In the genomic region with DNA sequence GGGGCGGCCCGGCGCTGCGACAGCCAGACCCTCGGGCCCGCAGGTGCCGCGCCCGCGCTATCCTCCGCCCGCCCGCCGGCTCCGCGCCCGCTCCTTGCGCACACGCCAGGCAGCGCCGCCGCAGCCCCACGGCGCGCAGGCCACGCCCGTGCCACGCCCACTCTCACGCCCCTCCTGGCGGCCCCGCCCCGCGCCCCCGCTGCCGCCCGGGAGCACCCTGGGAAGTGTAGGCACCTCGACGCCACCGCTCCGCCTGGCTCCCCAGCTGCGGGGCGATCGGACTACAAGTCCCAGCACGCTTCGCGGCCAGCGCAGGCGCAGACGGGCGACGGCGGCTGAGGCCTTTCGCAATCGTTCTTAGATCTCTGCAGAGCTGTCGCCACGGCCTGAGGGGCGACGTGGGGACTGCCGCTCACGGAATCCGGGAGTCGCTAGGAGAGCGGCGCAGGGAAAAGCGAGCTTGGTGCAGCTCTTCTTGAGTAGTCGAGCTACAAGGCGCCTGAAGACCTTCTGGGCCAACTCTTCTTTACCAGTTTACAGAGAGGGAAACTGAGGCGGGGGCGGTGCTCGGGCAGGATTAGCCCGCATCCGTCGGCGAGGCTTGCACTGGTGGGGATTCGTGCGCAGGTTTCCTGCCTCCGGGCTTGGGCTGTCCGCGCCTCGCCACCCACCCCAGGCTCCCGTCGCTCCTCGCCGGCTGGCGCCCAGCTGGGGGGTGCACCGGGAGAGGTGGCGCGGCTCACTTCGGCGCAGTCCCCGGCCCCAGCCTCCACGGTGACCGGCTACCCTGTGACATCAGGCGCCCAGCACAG, we compare ENCODE assay signal across 1 cellular context.
TF ChIP-seq lines count a peak whose summit lies in the region.

Gene ABLIM2, minus strand, starts transcription at position 104 of the 812 bp plus-strand sequence. CDS start 124 bp downstream, outside the sequence.

TF ChIP-seq in HepG2, 621 proteins besides CTCF, POLR2A, EP300 and RAD21 (continued from another document and continues in another):
- TF ChIP-seq ZNF441 (CRISPR knock-in tag; IDR thresholded peaks at IDR 0.05; ENCODE audit: borderline replicate concordance) (peak; percentile 17; the same call in 1 of the 2 replicates), ZNF724P (CRISPR knock-in tag; IDR thresholded peaks at IDR 0.05; ENCODE audit: borderline replicate concordance) (0 out of 2 replicates have a peak, but pooled peaks have one; percentile 33), ZNF275 (CRISPR knock-in tag; IDR thresholded peaks at IDR 0.05; ENCODE audit: borderline replicate concordance) (no peak), ZNF605 (CRISPR knock-in tag; IDR thresholded peaks at IDR 0.05) (peak; percentile 49; the same call in 1 of the 2 replicates), ZSCAN25 (CRISPR knock-in tag; IDR thresholded peaks at IDR 0.05) (peak; percentile 18; the same call in 1 of the 2 replicates), ZNF740 (CRISPR knock-in tag; IDR thresholded peaks at IDR 0.05) (peak; percentile 88), CBX2 (IDR thresholded peaks at IDR 0.05; ENCODE audit: low read depth, low read length) (no peak), CBX2 (CRISPR knock-in tag; IDR thresholded peaks at IDR 0.05; ENCODE audit: low read depth) (0 out of 2 replicates have a peak, but pooled peaks have one; percentile 38), PHF20 (CRISPR knock-in tag; IDR thresholded peaks at IDR 0.05) (peak; percentile 32; the same call in 1 of the 2 replicates), ZNF609 (CRISPR knock-in tag; IDR thresholded peaks at IDR 0.05; ENCODE audit: borderline replicate concordance) (0 out of 2 replicates have a peak, but pooled peaks have one; percentile 41), NR2F6 (IDR thresholded peaks at IDR 0.05) (no peak), NR2F6 (CRISPR knock-in tag; IDR thresholded peaks at IDR 0.05) (no peak), ZBTB42 (CRISPR knock-in tag; IDR thresholded peaks at IDR 0.05) (no peak), RFXAP (CRISPR knock-in tag; IDR thresholded peaks at IDR 0.05; ENCODE audit: borderline replicate concordance) (0 out of 2 replicates have a peak, but pooled peaks have one; percentile 31), ZNF569 (CRISPR knock-in tag; IDR thresholded peaks at IDR 0.05; ENCODE audit: borderline replicate concordance) (0 out of 2 replicates have a peak, but pooled peaks have one; percentile 65), ATM (IDR thresholded peaks at IDR 0.05; ENCODE audit: borderline replicate concordance) (no peak), ZSCAN21 (CRISPR knock-in tag; IDR thresholded peaks at IDR 0.05; ENCODE audit: borderline replicate concordance) (0 out of 2 replicates have a peak, but pooled peaks have one; percentile 54), NFKB2 (CRISPR knock-in tag; IDR thresholded peaks at IDR 0.05; ENCODE audit: borderline replicate concordance) (peak; percentile 53; the same call in 1 of the 2 replicates), ZNF292 (CRISPR knock-in tag; IDR thresholded peaks at IDR 0.05; ENCODE audit: borderline replicate concordance, low read depth) (no peak), HNF1A (IDR thresholded peaks at IDR 0.05; ENCODE audit: low read depth) (no peak), HNF1A (CRISPR knock-in tag; IDR thresholded peaks at IDR 0.05; ENCODE audit: borderline replicate concordance) (peak; percentile 55; the same call in 1 of the 2 replicates), ZBTB40 (IDR thresholded peaks at IDR 0.05) (no peak), ZBTB40 (CRISPR knock-in tag; IDR thresholded peaks at IDR 0.05) (peak; percentile 43; the same call in 1 of the 2 replicates), PAF1 (CRISPR knock-in tag; IDR thresholded peaks at IDR 0.05) (no peak), HOXA3 (CRISPR knock-in tag; IDR thresholded peaks at IDR 0.05) (peak; percentile 59), BCL6 (CRISPR knock-in tag; IDR thresholded peaks at IDR 0.05) (peak; percentile 82), THYN1 (CRISPR knock-in tag; IDR thresholded peaks at IDR 0.05; ENCODE audit: borderline replicate concordance, low read depth) (no peak), GABPB1 (CRISPR knock-in tag; IDR thresholded peaks at IDR 0.05) (peak; percentile 86), ZNF383 (CRISPR knock-in tag; IDR thresholded peaks at IDR 0.05; ENCODE audit: borderline replicate concordance) (0 out of 2 replicates have a peak, but pooled peaks have one; percentile 90), ZMYM3 (CRISPR knock-in tag; IDR thresholded peaks at IDR 0.05) (0 out of 2 replicates have a peak, but pooled peaks have one; percentile 11)
- TF ChIP-seq, protein P1, sequence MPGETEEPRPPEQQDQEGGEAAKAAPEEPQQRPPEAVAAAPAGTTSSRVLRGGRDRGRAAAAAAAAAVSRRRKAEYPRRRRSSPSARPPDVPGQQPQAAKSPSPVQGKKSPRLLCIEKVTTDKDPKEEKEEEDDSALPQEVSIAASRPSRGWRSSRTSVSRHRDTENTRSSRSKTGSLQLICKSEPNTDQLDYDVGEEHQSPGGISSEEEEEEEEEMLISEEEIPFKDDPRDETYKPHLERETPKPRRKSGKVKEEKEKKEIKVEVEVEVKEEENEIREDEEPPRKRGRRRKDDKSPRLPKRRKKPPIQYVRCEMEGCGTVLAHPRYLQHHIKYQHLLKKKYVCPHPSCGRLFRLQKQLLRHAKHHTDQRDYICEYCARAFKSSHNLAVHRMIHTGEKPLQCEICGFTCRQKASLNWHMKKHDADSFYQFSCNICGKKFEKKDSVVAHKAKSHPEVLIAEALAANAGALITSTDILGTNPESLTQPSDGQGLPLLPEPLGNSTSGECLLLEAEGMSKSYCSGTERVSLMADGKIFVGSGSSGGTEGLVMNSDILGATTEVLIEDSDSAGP (CRISPR knock-in tag; IDR thresholded peaks at IDR 0.05; ENCODE audit: borderline replicate concordance), result peak; percentile 64
